22 cellular contexts compared by ENCODE assay signal in the genomic region with DNA sequence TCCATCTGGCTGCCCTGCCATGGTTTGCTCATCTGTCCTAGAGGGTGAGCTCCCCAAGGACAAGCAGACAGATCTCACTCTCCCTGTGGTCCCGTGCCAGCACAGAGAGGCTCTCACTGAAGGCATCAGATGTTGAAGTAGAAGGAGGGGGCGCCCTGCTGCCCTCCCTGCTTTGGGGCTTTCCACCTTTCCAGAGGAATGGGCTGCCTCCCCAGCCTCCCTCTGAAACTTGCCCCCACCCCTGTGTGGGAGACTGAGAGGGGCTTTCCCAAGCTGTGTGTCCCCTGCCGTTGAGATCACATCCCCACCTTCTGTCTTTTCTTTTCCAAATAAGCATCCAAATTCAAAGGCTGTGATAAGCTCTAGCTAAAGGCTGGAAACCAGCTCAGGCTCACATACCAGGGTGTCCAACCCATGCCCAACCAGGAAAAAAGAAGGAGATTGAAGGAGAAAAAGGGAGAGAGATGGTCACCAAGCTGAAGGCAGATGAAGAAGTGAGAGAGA.
DNase-seq lines count a peak whose midpoint lies in the region; ATAC-seq and TF ChIP-seq lines count a peak whose summit lies in the region.
"Had no signal": no experiment of that assay in that cellular context is flagged by ENCODE, and none has a peak within 500 bp of the region (broad histone marks: within the 10 kb centered on the region; RNA-seq: fewer than 3 reads in every experiment).

No MANE protein-coding gene starts in this region.

- no peak overlapping the region for H3K27ac ChIP-seq in hepatocyte
- H3K27ac ChIP-seq: BLaER1 treated with 17β-estradiol and CSF1 and Interleukin-3, amounts not matched to agents 10 nM and 100 nM; GM23248; Peyer's patch had no signal

- H3K4me2 ChIP-seq in hepatocyte = no peak overlapping the region
- H3K4me2 ChIP-seq: BLaER1 treated with 17β-estradiol and CSF1 and Interleukin-3, amounts not matched to agents 10 nM and 100 nM had no signal

- H3K36me3 Mint-ChIP-seq in WTC11 (no peaks in the 10 kb centered on the region), nephron progenitor cell (ENCODE audit: low read depth) (no peaks in the 10 kb centered on the region)
- H3K36me3 Mint-ChIP-seq: CD4-positive, alpha-beta memory T cell had no signal

- H3K36me3 ChIP-seq in hepatocyte (replicated peaks; ENCODE audit: insufficient read depth, low read depth) = no peaks in the 10 kb centered on the region
- H3K36me3 ChIP-seq: BLaER1 treated with 17β-estradiol and CSF1 and Interleukin-3, amounts not matched to agents 10 nM and 100 nM; Peyer's patch had no signal

- POLR2A ChIA-PET in WTC11 (lab: Charles Lee) = interaction anchor here (1.3 kb wide), 1 partner anchor 9 kb away, joined by 3 read pairs; no protein-coding TSS in a partner anchor

- peaks cover 40% of the 10 kb centered on the region for H3K27me3 ChIP-seq in hepatocyte
- H3K27me3 ChIP-seq: BLaER1 treated with 17β-estradiol and CSF1 and Interleukin-3, amounts not matched to agents 10 nM and 100 nM; Peyer's patch had no signal

- no peaks in the 10 kb centered on the region for H3K79me2 ChIP-seq in hepatocyte

- H3K9me3 Mint-ChIP-seq in WTC11 (no peaks in the 10 kb centered on the region), nephron progenitor cell (peaks cover 5% of the 10 kb centered on the region)

- 43% methylated on average over 3 of the region's 3 CpGs for WGBS in hepatocyte (ENCODE audit: low lambda C conversion rate, missing lambda C conversion rate)

- TF ChIP-seq CTCF in WTC11 (IDR thresholded peaks at IDR 0.05) (no peak), nephron progenitor cell (IDR thresholded peaks at IDR 0.05) (no peak), hepatocyte (IDR thresholded peaks at IDR 0.05; ENCODE audit: poor library complexity) (no peak)

- no peaks in the 10 kb centered on the region for H4K20me1 ChIP-seq in hepatocyte (ENCODE audit: insufficient read depth, poor library complexity, severe bottlenecking)
- H4K20me1 ChIP-seq: BLaER1 treated with 17β-estradiol and CSF1 and Interleukin-3, amounts not matched to agents 10 nM and 100 nM had no signal

- DNase-seq in NCI-H1694 treated with DMSO at 0.1 percent for 48 hours (lab: John Stamatoyannopoulos, UW) = peak; percentile 74
- DNase-seq in NCI-H1694 (lab: John Stamatoyannopoulos, UW) = no peak
- DNase-seq in WTC11 (ENCODE audit: low spot score) = no peak
- no peak for DNase-seq in nephron progenitor cell
- no peak for DNase-seq in hepatocyte (ENCODE audit: low spot score)
- no peak for DNase-seq in midbrain (lab: John Stamatoyannopoulos, UW)
- no peak for DNase-seq in SW480 (ENCODE audit: low spot score)
- DNase-seq in NCI-H187 (lab: John Stamatoyannopoulos, UW) = no peak
- DNase-seq: 8988T; Caco-2; CD4-positive, alpha-beta memory T cell; GM23248; KBM-7; MM.1S; NCI-H1048; NCI-H1436; NCI-H2029 treated with DMSO at 0.1 percent for 48 hours; NCI-H446; NCI-H526; Peyer's patch had no signal

- CTCF ChIA-PET in WTC11 (lab: Charles Lee) = interaction anchor here (0.8 to 1.7 kb wide), 10 partner anchors 22 to 257 kb away, joined by 3 to 6 read pairs (median 4); no protein-coding TSS in a partner anchor

- H2AFZ ChIP-seq in hepatocyte = no peak overlapping the region
- H2AFZ ChIP-seq: GM23248 had no signal

- no peak overlapping the region for H3K4me3 Mint-ChIP-seq in WTC11
- H3K4me3 Mint-ChIP-seq in nephron progenitor cell = peak overlapping the region; percentile 19
- H3K4me3 Mint-ChIP-seq: CD4-positive, alpha-beta memory T cell had no signal

- no peak overlapping the region for H3K4me3 ChIP-seq in hepatocyte
- H3K4me3 ChIP-seq: BLaER1 treated with 17β-estradiol and CSF1 and Interleukin-3, amounts not matched to agents 10 nM and 100 nM; GM23248; Peyer's patch had no signal

- ATAC-seq in WTC11 = 0 out of 2 replicates have a peak, but pooled peaks have one; percentile 16
- ATAC-seq: HepG2 had no signal

- H3K4me1 Mint-ChIP-seq in WTC11 = peaks cover 19% of the 10 kb centered on the region
- H3K4me1 Mint-ChIP-seq in nephron progenitor cell = peaks cover 17% of the 10 kb centered on the region
- H3K4me1 Mint-ChIP-seq: CD4-positive, alpha-beta memory T cell had no signal

- no peaks in the 10 kb centered on the region; the same call in 1 of the 2 replicates for H3K27me3 Mint-ChIP-seq in WTC11 (ENCODE audit: low read depth)
- peaks cover 82% of the 10 kb centered on the region for H3K27me3 Mint-ChIP-seq in nephron progenitor cell (ENCODE audit: low read depth, poor library complexity)

- H3K9me2 ChIP-seq in hepatocyte (replicated peaks; ENCODE audit: insufficient read depth) = no peaks in the 10 kb centered on the region

- no peaks in the 10 kb centered on the region for H3K9me3 ChIP-seq in hepatocyte (ENCODE audit: low read depth)
- H3K9me3 ChIP-seq: Caco-2, Peyer's patch had no signal

- H3K27ac Mint-ChIP-seq in WTC11 = no peak overlapping the region
- H3K27ac Mint-ChIP-seq in nephron progenitor cell = no peak overlapping the region
- H3K27ac Mint-ChIP-seq: CD4-positive, alpha-beta memory T cell had no signal

- no peaks in the 10 kb centered on the region for H3K4me1 ChIP-seq in hepatocyte (ENCODE audit: insufficient read depth)
- H3K4me1 ChIP-seq: BLaER1 treated with 17β-estradiol and CSF1 and Interleukin-3, amounts not matched to agents 10 nM and 100 nM; Caco-2; Peyer's patch had no signal

TF ChIP-seq in WTC11, 78 proteins besides CTCF, POLR2A, EP300 and RAD21:
- TF ChIP-seq, protein P1, sequence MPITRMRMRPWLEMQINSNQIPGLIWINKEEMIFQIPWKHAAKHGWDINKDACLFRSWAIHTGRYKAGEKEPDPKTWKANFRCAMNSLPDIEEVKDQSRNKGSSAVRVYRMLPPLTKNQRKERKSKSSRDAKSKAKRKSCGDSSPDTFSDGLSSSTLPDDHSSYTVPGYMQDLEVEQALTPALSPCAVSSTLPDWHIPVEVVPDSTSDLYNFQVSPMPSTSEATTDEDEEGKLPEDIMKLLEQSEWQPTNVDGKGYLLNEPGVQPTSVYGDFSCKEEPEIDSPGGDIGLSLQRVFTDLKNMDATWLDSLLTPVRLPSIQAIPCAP (CRISPR knock-in tag; IDR thresholded peaks at IDR 0.05) = no peak
- TF ChIP-seq, protein P2, sequence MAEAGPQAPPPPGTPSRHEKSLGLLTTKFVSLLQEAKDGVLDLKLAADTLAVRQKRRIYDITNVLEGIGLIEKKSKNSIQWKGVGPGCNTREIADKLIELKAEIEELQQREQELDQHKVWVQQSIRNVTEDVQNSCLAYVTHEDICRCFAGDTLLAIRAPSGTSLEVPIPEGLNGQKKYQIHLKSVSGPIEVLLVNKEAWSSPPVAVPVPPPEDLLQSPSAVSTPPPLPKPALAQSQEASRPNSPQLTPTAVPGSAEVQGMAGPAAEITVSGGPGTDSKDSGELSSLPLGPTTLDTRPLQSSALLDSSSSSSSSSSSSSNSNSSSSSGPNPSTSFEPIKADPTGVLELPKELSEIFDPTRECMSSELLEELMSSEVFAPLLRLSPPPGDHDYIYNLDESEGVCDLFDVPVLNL (CRISPR knock-in tag; IDR thresholded peaks at IDR 0.05; ENCODE audit: borderline replicate concordance, low read depth) = no peak
